ENCODE assay signal across 9 cellular contexts in genomic region chr1:41404308-41404755, GRCh38. TPM values are rescaled to one million over a fixed set of nuclear protein-coding genes. Genes with fewer than 3 reads are reported as not detected.
A peak's percentile ranks its signal among the peaks of the same experiment; 100 is the strongest.
DNase-seq lines count a peak whose midpoint lies in the region; ATAC-seq and TF ChIP-seq lines count a peak whose summit lies in the region.
"Had no signal": no experiment of that assay in that cellular context is flagged by ENCODE, and none has a peak within 500 bp of the region (broad histone marks: within the 10 kb centered on the region; RNA-seq: fewer than 3 reads in every experiment).

No MANE protein-coding gene starts in this region.

- H3K36me3 Mint-ChIP-seq in activated CD8-positive, alpha-beta memory T cell treated with anti-CD3 and anti-CD28 coated beads, Interleukin-2, amount 10 ng/mL, durations not matched to agents 7 days and 5 days = no peaks in the 10 kb centered on the region
- H3K36me3 Mint-ChIP-seq in brain = no peaks in the 10 kb centered on the region
- H3K36me3 Mint-ChIP-seq in activated T-helper 2 cell treated with anti-CD3 and anti-CD28 coated beads, Interferon-gamma antibody, Interleukin-2, Interleukin-4, amounts not matched to agents 10 μg/mL and 5 μg/mL and 100 μg/mL, durations not matched to agents 14 hours and 24 hours and 36 hours (ENCODE audit: low read depth) = no peaks in the 10 kb centered on the region
- H3K36me3 Mint-ChIP-seq: CD4-positive, CD25-positive, alpha-beta regulatory T cell had no signal

- H3K27ac Mint-ChIP-seq in activated CD8-positive, alpha-beta memory T cell treated with anti-CD3 and anti-CD28 coated beads, Interleukin-2, amount 10 ng/mL, durations not matched to agents 7 days and 5 days = no peak overlapping the region
- peak overlapping the region; percentile 75 to 99 (median 85) for H3K27ac Mint-ChIP-seq in brain
- no peak overlapping the region for H3K27ac Mint-ChIP-seq in activated T-helper 2 cell treated with anti-CD3 and anti-CD28 coated beads, Interferon-gamma antibody, Interleukin-2, Interleukin-4, amounts not matched to agents 10 μg/mL and 5 μg/mL and 100 μg/mL, durations not matched to agents 14 hours and 24 hours and 36 hours

- H3K4me3 Mint-ChIP-seq in activated CD8-positive, alpha-beta memory T cell treated with anti-CD3 and anti-CD28 coated beads, Interleukin-2, amount 10 ng/mL, durations not matched to agents 7 days and 5 days = no peak overlapping the region
- H3K4me3 Mint-ChIP-seq in brain = peak overlapping the region in 4 of 5 experiments; percentile 22 to 55 (median 44)
- H3K4me3 Mint-ChIP-seq in activated T-helper 2 cell treated with anti-CD3 and anti-CD28 coated beads, Interferon-gamma antibody, Interleukin-2, Interleukin-4, amounts not matched to agents 10 μg/mL and 5 μg/mL and 100 μg/mL, durations not matched to agents 14 hours and 24 hours and 36 hours (ENCODE audit: low read depth) = no peak overlapping the region
- H3K4me3 Mint-ChIP-seq: CD4-positive, CD25-positive, alpha-beta regulatory T cell had no signal

- H3K9me3 Mint-ChIP-seq in activated CD8-positive, alpha-beta memory T cell treated with anti-CD3 and anti-CD28 coated beads, Interleukin-2, amount 10 ng/mL, durations not matched to agents 7 days and 5 days (ENCODE audit: low read depth) = no peaks in the 10 kb centered on the region
- H3K9me3 Mint-ChIP-seq in brain = peaks cover 0 to 13% (median 9%) of the 10 kb centered on the region in 5 experiments
- H3K9me3 Mint-ChIP-seq in activated T-helper 2 cell treated with anti-CD3 and anti-CD28 coated beads, Interferon-gamma antibody, Interleukin-2, Interleukin-4, amounts not matched to agents 10 μg/mL and 5 μg/mL and 100 μg/mL, durations not matched to agents 14 hours and 24 hours and 36 hours = no peaks in the 10 kb centered on the region

- no peak for TF ChIP-seq CTCF in brain (conservative IDR thresholded peaks at IDR 0.05)

- CTCF ChIA-PET in activated CD8-positive, alpha-beta memory T cell treated with anti-CD3 and anti-CD28 coated beads, Interleukin-2, amount 10 ng/mL, durations not matched to agents 7 days and 5 days (lab: Charles Lee) = no interaction called here

- peaks cover 35% of the 10 kb centered on the region for H3K27me3 Mint-ChIP-seq in activated CD8-positive, alpha-beta memory T cell treated with anti-CD3 and anti-CD28 coated beads, Interleukin-2, amount 10 ng/mL, durations not matched to agents 7 days and 5 days
- no peaks in the 10 kb centered on the region for H3K27me3 Mint-ChIP-seq in brain
- H3K27me3 Mint-ChIP-seq in activated T-helper 2 cell treated with anti-CD3 and anti-CD28 coated beads, Interferon-gamma antibody, Interleukin-2, Interleukin-4, amounts not matched to agents 10 μg/mL and 5 μg/mL and 100 μg/mL, durations not matched to agents 14 hours and 24 hours and 36 hours (ENCODE audit: low read depth) = peaks cover 17% of the 10 kb centered on the region

- intact Hi-C loops in activated T-helper 2 cell treated with anti-CD3 and anti-CD28 coated beads, Interferon-gamma antibody, Interleukin-2, Interleukin-4, amounts not matched to agents 10 μg/mL and 5 μg/mL and 100 μg/mL, durations not matched to agents 14 hours and 24 hours and 36 hours (cut with micrococcal nuclease) = no loop called here

- peak; percentile 46 for DNase-seq in activated CD8-positive, alpha-beta memory T cell treated with anti-CD3 and anti-CD28 coated beads, Interleukin-2, amount 10 ng/mL, durations not matched to agents 7 days and 5 days
- no peak for DNase-seq in activated CD8-positive, alpha-beta memory T cell treated with anti-CD3 and anti-CD28 coated beads for 24 hours
- peak; percentile 73 for DNase-seq in NCI-H345 (lab: John Stamatoyannopoulos, UW)
- peak; percentile 88 for DNase-seq in retina
- DNase-seq in activated T-helper 2 cell treated with anti-CD3 and anti-CD28 coated beads, Interferon-gamma antibody, Interleukin-2, Interleukin-4, amounts not matched to agents 10 μg/mL and 5 μg/mL and 100 μg/mL, durations not matched to agents 14 hours and 24 hours and 36 hours (ENCODE audit: low spot score) = no peak

- no peak for ATAC-seq in activated CD8-positive, alpha-beta memory T cell treated with anti-CD3 and anti-CD28 coated beads, Interleukin-2, amount 10 ng/mL, durations not matched to agents 7 days and 5 days
- no peak for ATAC-seq in HG03280 (IDR thresholded peaks at IDR 0.05; ENCODE audit: unreplicated experiment)
- ATAC-seq in GM21619 (IDR thresholded peaks at IDR 0.05; ENCODE audit: unreplicated experiment) = no peak

- H3K4me1 Mint-ChIP-seq in activated CD8-positive, alpha-beta memory T cell treated with anti-CD3 and anti-CD28 coated beads, Interleukin-2, amount 10 ng/mL, durations not matched to agents 7 days and 5 days = no peaks in the 10 kb centered on the region
- peaks cover 97% of the 10 kb centered on the region for H3K4me1 Mint-ChIP-seq in brain
- no peaks in the 10 kb centered on the region for H3K4me1 Mint-ChIP-seq in activated T-helper 2 cell treated with anti-CD3 and anti-CD28 coated beads, Interferon-gamma antibody, Interleukin-2, Interleukin-4, amounts not matched to agents 10 μg/mL and 5 μg/mL and 100 μg/mL, durations not matched to agents 14 hours and 24 hours and 36 hours (ENCODE audit: low read depth)
- H3K4me1 Mint-ChIP-seq: CD4-positive, CD25-positive, alpha-beta regulatory T cell had no signal

RNA-seq across cellular contexts. Expression of gene FOXO6, which starts 43.1 kb away (rescaled TPM):
- total RNA-seq in activated CD8-positive, alpha-beta memory T cell treated with anti-CD3 and anti-CD28 coated beads, Interleukin-2, amount 10 ng/mL, durations not matched to agents 7 days and 5 days = not detected
- 8.1 TPM for polyA plus RNA-seq in brain (ENCODE audit: insufficient read depth, low read depth, low replicate concordance)
- total RNA-seq in activated T-helper 2 cell treated with anti-CD3 and anti-CD28 coated beads, Interferon-gamma antibody, Interleukin-2, Interleukin-4, amounts not matched to agents 10 μg/mL and 5 μg/mL and 100 μg/mL, durations not matched to agents 14 hours and 24 hours and 36 hours = 0.11 and 0.16 TPM in 2 replicates
- polyA plus RNA-seq: CD4-positive, CD25-positive, alpha-beta regulatory T cell had no signal

Comparison
In these comparisons a context has a peak if more than half of its experiments do, and no peak if none do; other contexts are left out.
1. DNase-seq: peak in activated CD8-positive, alpha-beta memory T cell treated with anti-CD3 and anti-CD28 coated beads, Interleukin-2, amount 10 ng/mL, durations not matched to agents 7 days and 5 days (single experiment), NCI-H345 (single experiment) and retina (single experiment); none in activated CD8-positive, alpha-beta memory T cell treated with anti-CD3 and anti-CD28 coated beads for 24 hours (single experiment) and activated T-helper 2 cell treated with anti-CD3 and anti-CD28 coated beads, Interferon-gamma antibody, Interleukin-2, Interleukin-4, amounts not matched to agents 10 μg/mL and 5 μg/mL and 100 μg/mL, durations not matched to agents 14 hours and 24 hours and 36 hours (single experiment).
2. H3K27ac Mint-ChIP-seq: peak in brain (5 of 5); none in activated CD8-positive, alpha-beta memory T cell treated with anti-CD3 and anti-CD28 coated beads, Interleukin-2, amount 10 ng/mL, durations not matched to agents 7 days and 5 days (single experiment) and activated T-helper 2 cell treated with anti-CD3 and anti-CD28 coated beads, Interferon-gamma antibody, Interleukin-2, Interleukin-4, amounts not matched to agents 10 μg/mL and 5 μg/mL and 100 μg/mL, durations not matched to agents 14 hours and 24 hours and 36 hours (single experiment).
3. H3K4me3 Mint-ChIP-seq: peak in brain (4 of 5); none in activated CD8-positive, alpha-beta memory T cell treated with anti-CD3 and anti-CD28 coated beads, Interleukin-2, amount 10 ng/mL, durations not matched to agents 7 days and 5 days (single experiment) and activated T-helper 2 cell treated with anti-CD3 and anti-CD28 coated beads, Interferon-gamma antibody, Interleukin-2, Interleukin-4, amounts not matched to agents 10 μg/mL and 5 μg/mL and 100 μg/mL, durations not matched to agents 14 hours and 24 hours and 36 hours (single experiment).